In the genomic region with DNA sequence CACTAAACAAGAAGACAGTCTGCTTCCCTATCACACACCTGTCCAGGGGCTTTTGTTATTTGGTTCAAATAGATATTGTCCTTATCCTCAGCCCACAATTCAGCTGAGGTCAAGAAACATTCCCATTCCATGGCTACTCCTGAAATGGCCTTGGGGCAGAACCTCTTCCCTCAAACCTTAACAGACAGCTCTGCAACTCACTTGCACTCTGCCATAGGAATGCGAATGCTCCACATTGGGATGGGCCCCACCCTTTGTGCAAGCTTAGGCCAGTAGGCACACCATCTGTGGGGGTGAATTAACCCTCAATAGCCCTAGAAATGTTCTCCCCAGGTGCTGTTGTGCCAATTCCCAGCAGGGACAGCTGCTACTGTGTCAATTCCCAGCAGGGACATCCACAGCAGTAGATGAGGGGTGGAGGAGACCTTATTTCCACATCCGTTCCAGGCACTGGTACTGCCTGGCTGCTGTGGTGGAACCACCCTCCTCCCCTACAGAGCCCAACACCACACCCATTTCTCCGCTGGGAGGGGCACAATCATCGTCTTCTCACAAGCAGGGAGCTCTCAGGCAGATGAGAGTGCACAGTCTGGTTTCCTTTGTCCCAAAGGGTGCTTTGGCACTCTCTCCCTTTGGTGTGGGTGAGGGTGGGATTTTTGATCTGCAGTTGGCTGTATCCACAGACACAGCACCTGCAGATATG, we compare ENCODE assay signal across 12 cellular contexts. TPM values are rescaled to one million over a fixed set of nuclear protein-coding genes. Genes with fewer than 3 reads are reported as not detected.
DNase-seq lines count a peak whose midpoint lies in the region; ATAC-seq and TF ChIP-seq lines count a peak whose summit lies in the region.
"Had no signal": no experiment of that assay in that cellular context is flagged by ENCODE, and none has a peak within 500 bp of the region (broad histone marks: within the 10 kb centered on the region; RNA-seq: fewer than 3 reads in every experiment).

No MANE protein-coding gene starts in this region.

- no peak overlapping the region for H2BK5ac ChIP-seq in mesendoderm (ENCODE audit: low read length)

- WGBS in mesendoderm (ENCODE audit: extremely low coverage, insufficient coverage, low lambda C conversion rate): no CpG with 5 or more reads among the region's 4 CpGs

- H2AK5ac ChIP-seq in mesendoderm (ENCODE audit: low read length): no peak overlapping the region

- no peak overlapping the region for H3K23ac ChIP-seq in mesendoderm (ENCODE audit: low read length)

- H3K9me2 ChIP-seq in OCI-LY7 (ENCODE audit: insufficient read depth, low read length): no peaks in the 10 kb centered on the region

- no peak overlapping the region for H3K4me2 ChIP-seq in mesendoderm (ENCODE audit: low read length)
- H3K4me2 ChIP-seq in OCI-LY7 (ENCODE audit: low read length): no peak overlapping the region

- H2BK120ac ChIP-seq in mesendoderm (ENCODE audit: low read depth, low read length): no peak overlapping the region

- CTCF ChIA-PET in activated CD4-positive, alpha-beta memory T cell treated with anti-CD3 and anti-CD28 coated beads, Interleukin-2, amount 10 ng/mL, durations not matched to agents 7 days and 5 days (lab: Charles Lee): interaction anchor here (0.6 to 3.6 kb wide), 7 partner anchors 8 to 104 kb away, joined by 3 to 22 read pairs (median 5); a partner anchor contains a TSS
- CTCF ChIA-PET in OCI-LY7 (lab: Charles Lee; ENCODE audit: unreplicated experiment): no interaction called here

- no peak for TF ChIP-seq CTCF in OCI-LY7 (conservative IDR thresholded peaks at IDR 0.05; ENCODE audit: low read length)

- intact Hi-C loops in OCI-LY7 (cut with micrococcal nuclease; ENCODE audit: unreplicated experiment): no loop called here

- no peak overlapping the region for H2AFZ ChIP-seq in OCI-LY7 (ENCODE audit: low read length)

- no peaks in the 10 kb centered on the region for H3K79me1 ChIP-seq in mesendoderm (ENCODE audit: low read length)

- no peak overlapping the region for H3K9ac ChIP-seq in mesendoderm (ENCODE audit: low read length)

- H4K8ac ChIP-seq in mesendoderm (ENCODE audit: low read depth, low read length): no peak overlapping the region

- H4K5ac ChIP-seq in mesendoderm (ENCODE audit: low read length): no peak overlapping the region

- H3K36me3 ChIP-seq in mesendoderm (ENCODE audit: control insufficient read depth, insufficient read depth, low read length) (no peaks in the 10 kb centered on the region), OCI-LY7 (ENCODE audit: insufficient read depth, low read length) (no peaks in the 10 kb centered on the region)
- H3K36me3 ChIP-seq: lower lobe of right lung had no signal

- no TSS peak for BruUV-seq in OCI-LY7 (replicated peaks; lab: Mats Ljungman, UMichigan)

- H3K9me3 Mint-ChIP-seq in activated CD4-positive, alpha-beta memory T cell treated with anti-CD3 and anti-CD28 coated beads, Interleukin-2, amount 10 ng/mL, durations not matched to agents 7 days and 5 days: peaks cover 4% of the 10 kb centered on the region

- no peaks in the 10 kb centered on the region for H3K27me3 Mint-ChIP-seq in activated CD4-positive, alpha-beta memory T cell treated with anti-CD3 and anti-CD28 coated beads, Interleukin-2, amount 10 ng/mL, durations not matched to agents 7 days and 5 days
- H3K27me3 Mint-ChIP-seq: brain had no signal

- POLR2A ChIA-PET in activated CD4-positive, alpha-beta memory T cell treated with anti-CD3 and anti-CD28 coated beads, Interleukin-2, amount 10 ng/mL, durations not matched to agents 7 days and 5 days (lab: Charles Lee): interaction anchor here (0.8 to 1.4 kb wide), 3 partner anchors 43 to 73 kb away, joined by 3 read pairs; a partner anchor contains a TSS
- POLR2A ChIA-PET in OCI-LY7 (lab: Charles Lee): no interaction called here

- H3K27ac Mint-ChIP-seq in activated CD4-positive, alpha-beta memory T cell treated with anti-CD3 and anti-CD28 coated beads, Interleukin-2, amount 10 ng/mL, durations not matched to agents 7 days and 5 days: no peak overlapping the region
- H3K27ac Mint-ChIP-seq: brain had no signal

- no peaks in the 10 kb centered on the region for H4K20me1 ChIP-seq in OCI-LY7 (ENCODE audit: insufficient read depth, low read length)

- H3K36me3 Mint-ChIP-seq in activated CD4-positive, alpha-beta memory T cell treated with anti-CD3 and anti-CD28 coated beads, Interleukin-2, amount 10 ng/mL, durations not matched to agents 7 days and 5 days (ENCODE audit: low read depth): no peaks in the 10 kb centered on the region
- H3K36me3 Mint-ChIP-seq: brain had no signal

- H3K4ac ChIP-seq in mesendoderm (ENCODE audit: low read depth, low read length): no peak overlapping the region

- H3K4me3 ChIP-seq in mesendoderm (ENCODE audit: low read length) (no peak overlapping the region), OCI-LY7 (ENCODE audit: low read depth, low read length, poor library complexity, severe bottlenecking) (no peak overlapping the region)
- H3K4me3 ChIP-seq: lower lobe of right lung had no signal

- no peaks in the 10 kb centered on the region for H3K4me1 ChIP-seq in mesendoderm (ENCODE audit: control insufficient read depth, low read depth, low read length)
- no peaks in the 10 kb centered on the region for H3K4me1 ChIP-seq in OCI-LY7 (ENCODE audit: insufficient read depth, low read length, poor library complexity, severe bottlenecking)
- H3K4me1 ChIP-seq: lower lobe of right lung had no signal

- H2BK15ac ChIP-seq in mesendoderm (replicated peaks; ENCODE audit: low read depth): no peak overlapping the region

- H3K9me3 ChIP-seq in OCI-LY7 (ENCODE audit: low read length): no peaks in the 10 kb centered on the region

- H3K79me2 ChIP-seq in mesendoderm (ENCODE audit: control insufficient read depth, insufficient read depth, low read length) (no peaks in the 10 kb centered on the region), OCI-LY7 (ENCODE audit: insufficient read depth, low read depth, low read length) (no peaks in the 10 kb centered on the region)

- H3K4me1 Mint-ChIP-seq in activated CD4-positive, alpha-beta memory T cell treated with anti-CD3 and anti-CD28 coated beads, Interleukin-2, amount 10 ng/mL, durations not matched to agents 7 days and 5 days: peaks cover 15% of the 10 kb centered on the region
- H3K4me1 Mint-ChIP-seq: brain had no signal

- no peaks in the 10 kb centered on the region for H3K27me3 ChIP-seq in mesendoderm (ENCODE audit: insufficient read depth, low read length, poor library complexity)

- DNase-seq in activated CD4-positive, alpha-beta T cell treated with anti-CD3 and anti-CD28 coated beads for 48 hours: peak; percentile 10
- DNase-seq in activated CD4-positive, alpha-beta T cell treated with anti-CD3 and anti-CD28 coated beads for 4 hours: no peak
- peak; percentile 51 for DNase-seq in activated CD4-positive, alpha-beta memory T cell treated with anti-CD3 and anti-CD28 coated beads, Interleukin-2, amount 10 ng/mL, durations not matched to agents 7 days and 5 days
- DNase-seq in mesendoderm (peak; percentile 16), AG08396 (ENCODE audit: low spot score) (no peak), OCI-LY7 (ENCODE audit: low spot score) (no peak), NCI-H82 treated with DMSO at 0.1 percent for 48 hours (lab: John Stamatoyannopoulos, UW; ENCODE audit: unreplicated experiment) (no peak)
- DNase-seq: lower lobe of right lung; stimulated activated CD4-positive, alpha-beta T cell treated with anti-CD3 and anti-CD28 coated beads, Interleukin-4, amount 100 ng/mL, for 4 hours had no signal

- H3K27ac ChIP-seq in mesendoderm (ENCODE audit: low read depth, low read length) (no peak overlapping the region), OCI-LY7 (ENCODE audit: low read depth, low read length, poor library complexity, severe bottlenecking) (no peak overlapping the region)
- H3K27ac ChIP-seq: lower lobe of right lung had no signal

- no peak overlapping the region for H3K4me3 Mint-ChIP-seq in activated CD4-positive, alpha-beta memory T cell treated with anti-CD3 and anti-CD28 coated beads, Interleukin-2, amount 10 ng/mL, durations not matched to agents 7 days and 5 days
- H3K4me3 Mint-ChIP-seq: brain had no signal

- H3K56ac ChIP-seq in mesendoderm (ENCODE audit: low read length): no peak overlapping the region

- H3K18ac ChIP-seq in mesendoderm (ENCODE audit: low read length): no peak overlapping the region

- peak; percentile 38 for ATAC-seq in HG03442 (IDR thresholded peaks at IDR 0.05; ENCODE audit: unreplicated experiment)

RNA-seq across cellular contexts. Expression of a gene that starts 42.4 kb away (rescaled TPM):
- 10 to 100 TPM; 52.3 to 54.7 TPM for total RNA-seq in activated CD4-positive, alpha-beta memory T cell treated with anti-CD3 and anti-CD28 coated beads, Interleukin-2, amount 10 ng/mL, durations not matched to agents 7 days and 5 days
- polyA plus RNA-seq in mesendoderm (2013, experiment 1 of 2): 11.0 TPM
- 11.9 TPM for polyA plus RNA-seq in mesendoderm (2013, experiment 2 of 2)
- 2.8 and 3.4 TPM in 2 replicates for total RNA-seq in OCI-LY7 (2014; rRNA removed; shearing (Covaris generic))
- total RNA-seq in OCI-LY7 (2022): 3.3 and 4.6 TPM in 2 replicates

RNA-seq across cellular contexts. Expression of a gene that starts 47.3 kb away (rescaled TPM):
- total RNA-seq in activated CD4-positive, alpha-beta memory T cell treated with anti-CD3 and anti-CD28 coated beads, Interleukin-2, amount 10 ng/mL, durations not matched to agents 7 days and 5 days: under 1 TPM in 1 of 2 experiments, not detected in 1; 0.35 TPM
- polyA plus RNA-seq in mesendoderm (2013, experiment 1 of 2): 0.14 TPM
- 0.14 TPM for polyA plus RNA-seq in mesendoderm (2013, experiment 2 of 2)
- not detected in 2 replicates for total RNA-seq in OCI-LY7 (2014; rRNA removed; shearing (Covaris generic))
- not detected in 2 replicates for total RNA-seq in OCI-LY7 (2022)
- total RNA-seq: PC-3 had no signal

Comparison
In these comparisons a context has a peak if more than half of its experiments do, and no peak if none do; other contexts are left out.
1. DNase-seq: peak in activated CD4-positive, alpha-beta T cell treated with anti-CD3 and anti-CD28 coated beads for 48 hours (single experiment), activated CD4-positive, alpha-beta memory T cell treated with anti-CD3 and anti-CD28 coated beads, Interleukin-2, amount 10 ng/mL, durations not matched to agents 7 days and 5 days (single experiment) and mesendoderm (single experiment); none in activated CD4-positive, alpha-beta T cell treated with anti-CD3 and anti-CD28 coated beads for 4 hours (0 of 2), AG08396 (single experiment), OCI-LY7 (single experiment) and NCI-H82 treated with DMSO at 0.1 percent for 48 hours (single experiment).
2. RNA of a gene that starts 42.4 kb away (total RNA-seq): 52.3 to 54.7 TPM in activated CD4-positive, alpha-beta memory T cell treated with anti-CD3 and anti-CD28 coated beads, Interleukin-2, amount 10 ng/mL, durations not matched to agents 7 days and 5 days; 2.8 to 4.6 TPM in OCI-LY7; every median in the first group is over 4 times any median in the second.